Comparison of ENCODE assay signal across 35 cellular contexts in the genomic region with DNA sequence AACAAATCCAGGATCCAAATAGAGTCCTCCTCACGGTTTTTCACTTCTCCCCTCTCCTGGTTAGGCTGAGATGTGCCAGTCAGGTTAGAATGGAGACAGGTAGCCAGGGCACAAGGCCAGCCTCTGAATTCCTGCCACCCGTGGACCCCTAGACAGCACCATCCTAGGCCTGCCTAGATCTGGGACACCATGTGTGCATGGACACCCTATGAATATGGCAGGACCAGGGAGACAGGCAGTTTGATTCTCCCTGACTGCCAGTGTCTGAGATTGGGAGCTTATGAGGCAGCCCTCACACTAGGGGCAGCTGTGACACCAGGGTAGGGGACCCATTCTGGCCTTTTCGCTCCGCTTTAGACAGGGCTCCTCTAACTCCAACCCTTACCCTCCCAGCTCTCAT. TPM values are rescaled to one million over a fixed set of nuclear protein-coding genes. Genes with fewer than 3 reads are reported as not detected.
"Had no signal": no experiment of that assay in that cellular context is flagged by ENCODE, and none has a peak within 500 bp of the region (broad histone marks: within the 10 kb centered on the region; RNA-seq: fewer than 3 reads in every experiment).

No MANE protein-coding gene starts in this region.

- ATAC-seq: activated CD4-positive, CD25-positive, alpha-beta regulatory T cell treated with anti-CD3 and anti-CD28 coated beads, Interleukin-2, amount 50 U/mL, for 24 hours; activated CD8-positive, alpha-beta memory T cell treated with anti-CD3 and anti-CD28 coated beads, Interleukin-2, amount 10 ng/mL, durations not matched to agents 7 days and 5 days; activated CD8-positive, alpha-beta T cell treated with anti-CD3 and anti-CD28 coated beads for 36 hours; activated naive CD4-positive, alpha-beta T cell treated with anti-CD3 and anti-CD28 coated beads, Interleukin-2, amount 50 U/mL, for 72 hours; activated T-cell treated with anti-CD3 and anti-CD28 coated beads, Interleukin-2, amount 50 U/mL, for 72 hours; effector memory CD8-positive, alpha-beta T cell; foreskin keratinocyte; gastroesophageal sphincter; T-helper 17 cell had no signal

- DNase-seq: activated B cell treated with CpG ODN at 0.5 μM for 24 hours; activated CD4-positive, alpha-beta T cell treated with anti-CD3 and anti-CD28 coated beads for 48 hours; activated CD4-positive, alpha-beta T cell treated with anti-CD3 and anti-CD28 coated beads, Interleukin-2, amount 50 U/mL, for 1 hour; activated CD4-positive, alpha-beta T cell treated with anti-CD3 and anti-CD28 coated beads, Interleukin-2, amount 50 U/mL, for 48 hours; activated CD8-positive, alpha-beta memory T cell treated with anti-CD3 and anti-CD28 coated beads, Interleukin-2, amount 50 U/mL, for 4 hours; activated CD8-positive, alpha-beta T cell treated with anti-CD3 and anti-CD28 coated beads for 36 hours; activated gamma-delta T cell; activated naive CD4-positive, alpha-beta T cell; activated naive CD4-positive, alpha-beta T cell treated with anti-CD3 and anti-CD28 coated beads, Interleukin-2, amount 10 ng/mL, durations not matched to agents 7 days and 5 days; activated naive CD8-positive, alpha-beta T cell treated with anti-CD3 and anti-CD28 coated beads, Interleukin-2, amount 10 ng/mL, durations not matched to agents 7 days and 5 days; activated T-cell treated with anti-CD3 and anti-CD28 coated beads for 4 hours; activated T-cell treated with anti-CD3 and anti-CD28 coated beads, Interleukin-2, amount 50 U/mL, for 24 hours; activated T-cell treated with anti-CD3 and anti-CD28 coated beads, Interleukin-2, amount 50 U/mL, for 72 hours; central memory CD4-positive, alpha-beta T cell; dermis blood vessel endothelial cell; effector CD4-positive, alpha-beta T cell; effector memory CD8-positive, alpha-beta T cell; erythroblast; foreskin keratinocyte; T-helper 1 cell; T-helper 17 cell; T1000; WERI-Rb-1 had no signal

- H3K4me3 Mint-ChIP-seq: activated B cell treated with CpG ODN at 0.5 μM for 24 hours; activated CD8-positive, alpha-beta memory T cell treated with anti-CD3 and anti-CD28 coated beads, Interleukin-2, amount 10 ng/mL, durations not matched to agents 7 days and 5 days; activated CD8-positive, alpha-beta T cell treated with anti-CD3 and anti-CD28 coated beads for 36 hours; activated naive CD4-positive, alpha-beta T cell treated with anti-CD3 and anti-CD28 coated beads, Interleukin-2, amount 10 ng/mL, durations not matched to agents 7 days and 5 days; activated naive CD8-positive, alpha-beta T cell treated with anti-CD3 and anti-CD28 coated beads, Interleukin-2, amount 10 ng/mL, durations not matched to agents 7 days and 5 days; activated T-cell treated with anti-CD3 and anti-CD28 coated beads, Interleukin-2, amount 50 U/mL, for 24 hours; activated T-cell treated with anti-CD3 and anti-CD28 coated beads, Interleukin-2, amount 50 U/mL, for 72 hours; brain; effector memory CD8-positive, alpha-beta T cell; T-helper 17 cell; T-helper 2 cell treated with Interferon-gamma antibody and Interleukin-4, amounts not matched to agents 5 μg/mL and 100 μg/mL, for 36 hours had no signal

- H3K27me3 Mint-ChIP-seq: activated B cell treated with CpG ODN at 0.5 μM for 24 hours; activated T-cell treated with anti-CD3 and anti-CD28 coated beads, Interleukin-2, amount 50 U/mL, for 24 hours; brain had no signal

- H3K27ac Mint-ChIP-seq: activated B cell treated with CpG ODN at 0.5 μM for 24 hours; activated CD8-positive, alpha-beta memory T cell treated with anti-CD3 and anti-CD28 coated beads, Interleukin-2, amount 10 ng/mL, durations not matched to agents 7 days and 5 days; activated CD8-positive, alpha-beta T cell treated with anti-CD3 and anti-CD28 coated beads for 36 hours; activated naive CD4-positive, alpha-beta T cell treated with anti-CD3 and anti-CD28 coated beads, Interleukin-2, amount 10 ng/mL, durations not matched to agents 7 days and 5 days; activated naive CD4-positive, alpha-beta T cell treated with anti-CD3 and anti-CD28 coated beads, Interleukin-2, amount 50 U/mL, for 72 hours; activated naive CD8-positive, alpha-beta T cell treated with anti-CD3 and anti-CD28 coated beads, Interleukin-2, amount 10 ng/mL, durations not matched to agents 7 days and 5 days; activated T-cell treated with anti-CD3 and anti-CD28 coated beads, Interleukin-2, amount 50 U/mL, for 24 hours; activated T-cell treated with anti-CD3 and anti-CD28 coated beads, Interleukin-2, amount 50 U/mL, for 72 hours; brain; effector memory CD8-positive, alpha-beta T cell; T-helper 17 cell; T-helper 2 cell treated with Interferon-gamma antibody and Interleukin-4, amounts not matched to agents 5 μg/mL and 100 μg/mL, for 36 hours had no signal

- H3K4me1 Mint-ChIP-seq: activated CD8-positive, alpha-beta memory T cell treated with anti-CD3 and anti-CD28 coated beads, Interleukin-2, amount 10 ng/mL, durations not matched to agents 7 days and 5 days; activated naive CD4-positive, alpha-beta T cell treated with anti-CD3 and anti-CD28 coated beads, Interleukin-2, amount 10 ng/mL, durations not matched to agents 7 days and 5 days; activated naive CD8-positive, alpha-beta T cell treated with anti-CD3 and anti-CD28 coated beads, Interleukin-2, amount 10 ng/mL, durations not matched to agents 7 days and 5 days had no signal

- H3K9me3 Mint-ChIP-seq: activated B cell treated with CpG ODN at 0.5 μM for 24 hours; activated CD8-positive, alpha-beta T cell treated with anti-CD3 and anti-CD28 coated beads for 36 hours; activated naive CD4-positive, alpha-beta T cell treated with anti-CD3 and anti-CD28 coated beads, Interleukin-2, amount 10 ng/mL, durations not matched to agents 7 days and 5 days; activated naive CD4-positive, alpha-beta T cell treated with anti-CD3 and anti-CD28 coated beads, Interleukin-2, amount 50 U/mL, for 72 hours; activated naive CD8-positive, alpha-beta T cell treated with anti-CD3 and anti-CD28 coated beads, Interleukin-2, amount 10 ng/mL, durations not matched to agents 7 days and 5 days; activated T-cell treated with anti-CD3 and anti-CD28 coated beads, Interleukin-2, amount 50 U/mL, for 24 hours; activated T-cell treated with anti-CD3 and anti-CD28 coated beads, Interleukin-2, amount 50 U/mL, for 72 hours; brain; effector memory CD8-positive, alpha-beta T cell; T-helper 2 cell treated with Interferon-gamma antibody and Interleukin-4, amounts not matched to agents 5 μg/mL and 100 μg/mL, for 36 hours had no signal

- H3K36me3 Mint-ChIP-seq: activated CD8-positive, alpha-beta memory T cell treated with anti-CD3 and anti-CD28 coated beads, Interleukin-2, amount 10 ng/mL, durations not matched to agents 7 days and 5 days; activated naive CD4-positive, alpha-beta T cell treated with anti-CD3 and anti-CD28 coated beads, Interleukin-2, amount 10 ng/mL, durations not matched to agents 7 days and 5 days; activated naive CD4-positive, alpha-beta T cell treated with anti-CD3 and anti-CD28 coated beads, Interleukin-2, amount 50 U/mL, for 72 hours; activated naive CD8-positive, alpha-beta T cell treated with anti-CD3 and anti-CD28 coated beads, Interleukin-2, amount 10 ng/mL, durations not matched to agents 7 days and 5 days; brain had no signal

RNA-seq across cellular contexts. Expression of a gene that starts 7.5 kb away (rescaled TPM):
- total RNA-seq: activated B cell treated with CpG ODN at 0.5 μM for 24 hours; activated CD8-positive, alpha-beta memory T cell treated with anti-CD3 and anti-CD28 coated beads for 36 hours; activated CD8-positive, alpha-beta memory T cell treated with anti-CD3 and anti-CD28 coated beads, Interleukin-2, amount 10 ng/mL, durations not matched to agents 7 days and 5 days; activated CD8-positive, alpha-beta T cell treated with anti-CD3 and anti-CD28 coated beads for 36 hours; activated naive CD4-positive, alpha-beta T cell treated with anti-CD3 and anti-CD28 coated beads, Interleukin-2, amount 50 U/mL, for 72 hours; activated naive CD8-positive, alpha-beta T cell treated with anti-CD3 and anti-CD28 coated beads, Interleukin-2, amount 10 ng/mL, durations not matched to agents 7 days and 5 days; activated T-cell treated with anti-CD3 and anti-CD28 coated beads, Interleukin-2, amount 50 U/mL, for 72 hours; ascending aorta; breast epithelium; cerebellum; dermis blood vessel endothelial cell; esophagus muscularis mucosa; foreskin keratinocyte; gastroesophageal sphincter; glomerular endothelial cell; T-helper 17 cell had no signal

RNA-seq across cellular contexts. Expression of a gene that starts 56.7 kb away (rescaled TPM):
- total RNA-seq: activated CD8-positive, alpha-beta memory T cell treated with anti-CD3 and anti-CD28 coated beads for 36 hours; activated CD8-positive, alpha-beta memory T cell treated with anti-CD3 and anti-CD28 coated beads, Interleukin-2, amount 10 ng/mL, durations not matched to agents 7 days and 5 days; activated CD8-positive, alpha-beta T cell treated with anti-CD3 and anti-CD28 coated beads for 36 hours; activated naive CD4-positive, alpha-beta T cell treated with anti-CD3 and anti-CD28 coated beads, Interleukin-2, amount 50 U/mL, for 72 hours; activated naive CD8-positive, alpha-beta T cell treated with anti-CD3 and anti-CD28 coated beads, Interleukin-2, amount 10 ng/mL, durations not matched to agents 7 days and 5 days; activated T-cell treated with anti-CD3 and anti-CD28 coated beads, Interleukin-2, amount 50 U/mL, for 72 hours; cerebellum; dermis blood vessel endothelial cell; foreskin keratinocyte; glomerular endothelial cell had no signal
